ENCODE assay signal across 11 cellular contexts in genomic region chr21:44905725-44906084, GRCh38.
"Had no signal": no experiment of that assay in that cellular context is flagged by ENCODE, and none has a peak within 500 bp of the region (broad histone marks: within the 10 kb centered on the region; RNA-seq: fewer than 3 reads in every experiment).

No MANE protein-coding gene starts in this region.

- H3K4me3 Mint-ChIP-seq: activated T-cell treated with anti-CD3 and anti-CD28 coated beads, Interleukin-2, amount 50 U/mL, for 72 hours; neural crest cell; T-helper 17 cell had no signal

- H3K36me3 ChIP-seq: pancreas, uterus had no signal

- DNase-seq: activated CD4-positive, CD25-positive, alpha-beta regulatory T cell; activated T-cell treated with anti-CD3 and anti-CD28 coated beads, Interleukin-2, amount 50 U/mL, for 72 hours; dorsolateral prefrontal cortex; SK-N-SH; stimulated activated CD4-positive, alpha-beta T cell treated with anti-CD3 and anti-CD28 coated beads, Interleukin-4, amount 100 ng/mL, for 4 hours; T-helper 17 cell; uterus had no signal

- H3K27me3 ChIP-seq: esophagus muscularis mucosa, pancreas, uterus had no signal

- H3K9me3 Mint-ChIP-seq: activated T-cell treated with anti-CD3 and anti-CD28 coated beads, Interleukin-2, amount 50 U/mL, for 72 hours; neural crest cell had no signal

- H3K4me1 ChIP-seq: uterus had no signal

- H3K4me3 ChIP-seq: dorsolateral prefrontal cortex, esophagus muscularis mucosa, lung, pancreas, uterus had no signal

- ATAC-seq: T-helper 17 cell had no signal

- H3K4me2 ChIP-seq: SK-N-SH had no signal

- H3K9me3 ChIP-seq: esophagus muscularis mucosa, pancreas, SK-N-SH, uterus had no signal

- H3K9ac ChIP-seq: SK-N-SH had no signal

- H3K27ac ChIP-seq: dorsolateral prefrontal cortex, pancreas, uterus had no signal

- H3K27me3 Mint-ChIP-seq: T-helper 17 cell had no signal
